In the genomic region with DNA sequence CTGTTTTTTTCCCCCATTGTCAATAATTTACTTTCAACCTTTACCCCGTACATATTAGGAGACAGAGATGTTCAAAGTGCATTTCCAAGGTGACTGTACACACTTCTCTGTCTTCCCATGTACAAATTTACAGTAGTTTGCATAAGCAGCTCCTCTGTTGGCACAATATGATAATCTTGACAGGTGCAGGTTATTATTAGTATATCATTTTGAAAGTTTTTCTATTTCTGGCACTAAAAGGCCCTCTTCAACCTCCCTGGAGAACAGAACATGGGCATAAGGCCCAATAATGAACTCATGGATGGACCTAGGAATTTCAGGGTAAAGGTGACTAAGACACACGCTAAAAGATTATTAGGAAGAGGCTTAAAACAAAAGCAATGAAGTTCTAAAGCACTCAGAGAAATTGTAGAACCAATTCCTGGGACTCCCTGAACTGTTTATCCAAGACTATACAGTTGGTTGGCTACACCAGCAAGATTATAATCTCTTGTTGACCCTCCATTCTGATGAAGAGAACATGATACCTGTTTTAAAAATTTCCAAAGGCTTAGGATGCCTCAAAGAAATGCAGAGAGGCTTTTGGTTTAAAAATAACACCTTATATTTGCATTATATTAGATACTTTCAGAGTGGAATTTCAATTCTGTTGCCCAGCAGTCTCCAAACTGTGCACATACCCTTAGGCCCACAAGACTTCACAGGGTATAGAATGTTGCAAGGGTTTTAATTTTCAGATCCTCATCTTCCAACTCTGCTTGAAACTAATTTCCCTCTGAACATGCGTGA, we compare ENCODE assay signal across 8 cellular contexts. TPM values are rescaled to one million over a fixed set of nuclear protein-coding genes. Genes with fewer than 3 reads are reported as not detected.
DNase-seq lines count a peak whose midpoint lies in the region; ATAC-seq and TF ChIP-seq lines count a peak whose summit lies in the region.

No MANE protein-coding gene starts in this region.

- H3K4me1 Mint-ChIP-seq in brain: peaks cover 50% of the 10 kb centered on the region

- peak overlapping the region; percentile 88 to 95 (median 90) for H3K4me3 Mint-ChIP-seq in brain

- peaks cover 6% of the 10 kb centered on the region for H3K27me3 Mint-ChIP-seq in brain

- H3K9me3 Mint-ChIP-seq in brain: no peaks in the 10 kb centered on the region

- no peaks in the 10 kb centered on the region for H3K36me3 Mint-ChIP-seq in brain

- no peaks in the 10 kb centered on the region for H3K27me3 ChIP-seq in GM06990 (replicated peaks; ENCODE audit: control insufficient read depth, insufficient read depth, low read length)

- no peak for DNase-seq in GM06990 (ENCODE audit: extremely low read depth, insufficient read length)
- DNase-seq in medulla oblongata (ENCODE audit: extremely low spot score): peak; percentile 50
- DNase-seq in NCI-H2107 (lab: John Stamatoyannopoulos, UW): no peak
- no peak for DNase-seq in NCI-H1436 treated with DMSO at 0.1 percent for 48 hours (lab: John Stamatoyannopoulos, UW)

- TF ChIP-seq CTCF in GM06990 (IDR thresholded peaks at IDR 0.05; ENCODE audit: insufficient read depth, low read length, poor library complexity, severe bottlenecking): no peak
- TF ChIP-seq CTCF in brain (conservative IDR thresholded peaks at IDR 0.05): no peak

- no peaks in the 10 kb centered on the region for H3K36me3 ChIP-seq in GM06990 (ENCODE audit: control insufficient read depth, insufficient read depth, low read length)

- peak overlapping the region; percentile 88 for H3K4me3 ChIP-seq in GM06990 (replicated peaks; ENCODE audit: low read depth, low read length)

- ATAC-seq in HG03469 (IDR thresholded peaks at IDR 0.05; ENCODE audit: unreplicated experiment) (peak; percentile 12), GM18867 (IDR thresholded peaks at IDR 0.05; ENCODE audit: unreplicated experiment) (no peak), GM21576 (IDR thresholded peaks at IDR 0.05; ENCODE audit: unreplicated experiment) (no peak)

- peak overlapping the region; percentile 88 to 98 (median 91) for H3K27ac Mint-ChIP-seq in brain

RNA-seq across cellular contexts. Expression of a gene that starts 1.1 kb away (rescaled TPM):
- 47.9 TPM for polyA plus RNA-seq in brain (ENCODE audit: insufficient read depth, low read depth, low replicate concordance)
